In genomic region chr1:168100315-168101002, GRCh38 we compare ENCODE assay signal across 1 cellular context.
TF ChIP-seq lines count a peak whose summit lies in the region.

No MANE protein-coding gene starts in this region.

TF ChIP-seq in HepG2, 621 proteins besides CTCF, POLR2A, EP300 and RAD21 (continued from another document):
- TF ChIP-seq KIAA2018 (CRISPR knock-in tag; IDR thresholded peaks at IDR 0.05; ENCODE audit: borderline replicate concordance) (no peak), TRIM24 (CRISPR knock-in tag; IDR thresholded peaks at IDR 0.05) (no peak), MLLT10 (CRISPR knock-in tag; IDR thresholded peaks at IDR 0.05) (no peak), ATF7 (IDR thresholded peaks at IDR 0.05) (peak; percentile 84), ATF7 (CRISPR knock-in tag; IDR thresholded peaks at IDR 0.05) (no peak), ZNF30 (CRISPR knock-in tag; IDR thresholded peaks at IDR 0.05) (no peak), TARDBP (CRISPR knock-in tag; IDR thresholded peaks at IDR 0.05) (no peak), MYNN (CRISPR knock-in tag; IDR thresholded peaks at IDR 0.05; ENCODE audit: low read depth) (no peak), ZSCAN25 (CRISPR knock-in tag; IDR thresholded peaks at IDR 0.05) (no peak), ZMYM2 (CRISPR knock-in tag; IDR thresholded peaks at IDR 0.05) (no peak)
